In genomic region chr7:44377681-44378421, GRCh38 we compare ENCODE assay signal across 9 cellular contexts. TPM values are rescaled to one million over a fixed set of nuclear protein-coding genes. Genes with fewer than 3 reads are reported as not detected.
DNase-seq lines count a peak whose midpoint lies in the region; ATAC-seq lines count a peak whose summit lies in the region.
"Had no signal": no experiment of that assay in that cellular context is flagged by ENCODE, and none has a peak within 500 bp of the region (broad histone marks: within the 10 kb centered on the region; RNA-seq: fewer than 3 reads in every experiment).

No MANE protein-coding gene starts in this region.

- no peaks in the 10 kb centered on the region for H3K27me3 ChIP-seq in SJSA1 (replicated peaks)
- H3K27me3 ChIP-seq: cardiac muscle cell had no signal

- H3K36me3 ChIP-seq in SJSA1, result 0 out of 2 replicates have a peak, but pooled peaks cover 7% of the 10 kb centered on the region
- H3K36me3 ChIP-seq: cardiac muscle cell had no signal

- H3K4me1 Mint-ChIP-seq in activated CD4-positive, alpha-beta T cell treated with anti-CD3 and anti-CD28 coated beads for 36 hours, result no peaks in the 10 kb centered on the region

- POLR2A ChIA-PET in activated CD4-positive, alpha-beta T cell treated with anti-CD3 and anti-CD28 coated beads for 36 hours (lab: Charles Lee), result no interaction called here

- no peak overlapping the region for H3K4me3 ChIP-seq in SJSA1
- H3K4me3 ChIP-seq: cardiac muscle cell had no signal

- H3K4me1 ChIP-seq in SJSA1 (replicated peaks), result peaks cover 47% of the 10 kb centered on the region

- ATAC-seq in GM19025 (IDR thresholded peaks at IDR 0.05; ENCODE audit: low read depth, unreplicated experiment) (peak; percentile 72), HG02884 (IDR thresholded peaks at IDR 0.05; ENCODE audit: unreplicated experiment) (peak; percentile 71), HG03039 (IDR thresholded peaks at IDR 0.05; ENCODE audit: unreplicated experiment) (no peak)
- ATAC-seq in activated CD4-positive, alpha-beta T cell treated with anti-CD3 and anti-CD28 coated beads for 36 hours, result no peak

- peak; percentile 7 for DNase-seq in AG08396 (ENCODE audit: low spot score)
- no peak for DNase-seq in SJSA1 (ENCODE audit: low read depth in 1 of 2, low spot score in 2 of 2)
- DNase-seq in hippocampal formation (lab: John Stamatoyannopoulos, UW), result no peak
- no peak for DNase-seq in foreskin melanocyte
- no peak for DNase-seq in activated CD4-positive, alpha-beta T cell treated with anti-CD3 and anti-CD28 coated beads for 36 hours

- peaks cover 2% of the 10 kb centered on the region for H3K27me3 Mint-ChIP-seq in activated CD4-positive, alpha-beta T cell treated with anti-CD3 and anti-CD28 coated beads for 36 hours

- H3K9me3 ChIP-seq in SJSA1 (replicated peaks), result no peaks in the 10 kb centered on the region

- no peak overlapping the region for H3K4me3 Mint-ChIP-seq in activated CD4-positive, alpha-beta T cell treated with anti-CD3 and anti-CD28 coated beads for 36 hours

- H3K9me3 Mint-ChIP-seq in activated CD4-positive, alpha-beta T cell treated with anti-CD3 and anti-CD28 coated beads for 36 hours (ENCODE audit: low read depth), result no peaks in the 10 kb centered on the region

- CTCF ChIA-PET in activated CD4-positive, alpha-beta T cell treated with anti-CD3 and anti-CD28 coated beads for 36 hours (lab: Charles Lee), result interaction anchor here (0.5 to 1.3 kb wide), 3 partner anchors 13 to 806 kb away, joined by 3 read pairs; no protein-coding TSS in a partner anchor

- intact Hi-C loops in activated CD4-positive, alpha-beta T cell treated with anti-CD3 and anti-CD28 coated beads for 36 hours (cut with DNase I, micrococcal nuclease), result no loop called here

- H3K27ac ChIP-seq in SJSA1, result peak overlapping the region; percentile 75
- H3K27ac ChIP-seq: cardiac muscle cell had no signal

- H3K36me3 Mint-ChIP-seq in activated CD4-positive, alpha-beta T cell treated with anti-CD3 and anti-CD28 coated beads for 36 hours (ENCODE audit: low read depth), result no peaks in the 10 kb centered on the region

- H3K27ac Mint-ChIP-seq in activated CD4-positive, alpha-beta T cell treated with anti-CD3 and anti-CD28 coated beads for 36 hours, result no peak overlapping the region

RNA-seq across cellular contexts. Expression of gene CAMK2B, which starts 52.5 kb away (rescaled TPM):
- total RNA-seq in SJSA1 (2014; rRNA removed; shearing (Covaris generic)), result not detected in 2 replicates
- total RNA-seq in activated CD4-positive, alpha-beta T cell treated with anti-CD3 and anti-CD28 coated beads for 36 hours, result 1 to 10 TPM; 1.1 to 1.8 TPM

Comparison
In these comparisons a context has a peak if more than half of its experiments do, and no peak if none do; other contexts are left out.
1. ATAC-seq: peak in GM19025 (single experiment) and HG02884 (single experiment); none in HG03039 (single experiment) and activated CD4-positive, alpha-beta T cell treated with anti-CD3 and anti-CD28 coated beads for 36 hours (single experiment).